In genomic region chr5:32805966-32806626, GRCh38 we compare ENCODE assay signal across 8 cellular contexts.
DNase-seq lines count a peak whose midpoint lies in the region; TF ChIP-seq lines count a peak whose summit lies in the region.
"Had no signal": no experiment of that assay in that cellular context is flagged by ENCODE, and none has a peak within 500 bp of the region (broad histone marks: within the 10 kb centered on the region; RNA-seq: fewer than 3 reads in every experiment).

No MANE protein-coding gene starts in this region.

- no peak overlapping the region for H3K4me3 ChIP-seq in esophagus muscularis mucosa

- peak overlapping the region; percentile 30 for H3K27ac Mint-ChIP-seq in glutamatergic neuron (ENCODE audit: unreplicated experiment)

- no peak overlapping the region for H3K27ac ChIP-seq in esophagus muscularis mucosa (replicated peaks in 1 of 4)

- H3K36me3 Mint-ChIP-seq in glutamatergic neuron (ENCODE audit: unreplicated experiment), result no peaks in the 10 kb centered on the region

- peaks cover 0 to 16% (median 8%) of the 10 kb centered on the region in 4 donors for H3K4me1 ChIP-seq in esophagus muscularis mucosa

- DNase-seq in HCEC 1CT (peak; percentile 83), T1000 (lab: John Stamatoyannopoulos, UW) (peak; percentile 43), glutamatergic neuron (no peak), stromal cell of bone marrow (ENCODE audit: low read depth) (peak; percentile 93), esophagus muscularis mucosa (ENCODE audit: extremely low spot score) (no peak), NCI-H345 treated with DMSO at 0.1 percent for 48 hours (lab: John Stamatoyannopoulos, UW; ENCODE audit: unreplicated experiment) (no peak), globus pallidus (ENCODE audit: low spot score) (no peak)
- DNase-seq: hippocampal formation had no signal

- 38% methylated on average over 6 of the region's 6 CpGs for WGBS in esophagus muscularis mucosa

- TF ChIP-seq CTCF in glutamatergic neuron (IDR thresholded peaks at IDR 0.05; ENCODE audit: partially characterized antibody, unreplicated experiment), result no peak
- no peak for TF ChIP-seq CTCF in esophagus muscularis mucosa (IDR thresholded peaks at IDR 0.05)

- H3K27me3 Mint-ChIP-seq in glutamatergic neuron (ENCODE audit: unreplicated experiment), result no peaks in the 10 kb centered on the region

- no peaks in the 10 kb centered on the region for H3K4me1 Mint-ChIP-seq in glutamatergic neuron (ENCODE audit: low read depth, unreplicated experiment)

- no peaks in the 10 kb centered on the region for H3K36me3 ChIP-seq in esophagus muscularis mucosa

- no peak for TF ChIP-seq EP300 in esophagus muscularis mucosa (IDR thresholded peaks at IDR 0.05)

- no peak for TF ChIP-seq POLR2A in esophagus muscularis mucosa (IDR thresholded peaks at IDR 0.05; ENCODE audit: low read depth)

- H3K4me3 Mint-ChIP-seq in glutamatergic neuron (ENCODE audit: unreplicated experiment), result peak overlapping the region; percentile 2

- H3K9me3 Mint-ChIP-seq in glutamatergic neuron (ENCODE audit: unreplicated experiment), result peaks cover 2% of the 10 kb centered on the region

- H3K27me3 ChIP-seq in esophagus muscularis mucosa, result no peaks in the 10 kb centered on the region

- intact Hi-C loops in esophagus muscularis mucosa (cut with DNase I), result no loop called here

- peaks cover 0 to 3% (median 0%) of the 10 kb centered on the region in 4 donors for H3K9me3 ChIP-seq in esophagus muscularis mucosa

Comparison
In these comparisons a context has a peak if more than half of its experiments do, and no peak if none do; other contexts are left out.
1. DNase-seq: peak in HCEC 1CT (single experiment), T1000 (single experiment) and stromal cell of bone marrow (single experiment); none in glutamatergic neuron (single experiment), esophagus muscularis mucosa (single experiment), NCI-H345 treated with DMSO at 0.1 percent for 48 hours (single experiment) and globus pallidus (single experiment).